Comparison of ENCODE assay signal across 8 cellular contexts in genomic region chr13:44577236-44578063, GRCh38. TPM values are rescaled to one million over a fixed set of nuclear protein-coding genes. Genes with fewer than 3 reads are reported as not detected.
DNase-seq lines count a peak whose midpoint lies in the region; ATAC-seq and TF ChIP-seq lines count a peak whose summit lies in the region.

No MANE protein-coding gene starts in this region.

- DNase-seq in DMS53 (lab: John Stamatoyannopoulos, UW) (peak; percentile 96), KG1 (lab: John Stamatoyannopoulos, UW) (peak; percentile 87), esophagus squamous epithelium (lab: John Stamatoyannopoulos, UW) (peak; percentile 68), myocyte (ENCODE audit: low read depth) (peak; percentile 95)
- DNase-seq in activated T-cell treated with anti-CD3 and anti-CD28 coated beads, Interleukin-2, amount 50 U/mL, for 72 hours, result peak; percentile 94 to 95
- DNase-seq in stimulated activated CD8-positive, alpha-beta memory T cell treated with anti-CD3 and anti-CD28 coated beads, Interleukin-7, amount 100 ng/mL, for 4 hours (ENCODE audit: low read depth in 2 of 2), result peak; percentile 91 to 97

- WGBS in esophagus squamous epithelium, 2 donors, result 0 to 2% methylated on average over 10 to 22 of the region's 94 CpGs

- peaks cover 0 to 4% of the 10 kb centered on the region in 2 donors for H3K36me3 Mint-ChIP-seq in activated T-cell treated with anti-CD3 and anti-CD28 coated beads, Interleukin-2, amount 50 U/mL, for 72 hours (ENCODE audit: insufficient read depth in 2 of 2)

- H3K4me3 ChIP-seq in esophagus squamous epithelium, result peak overlapping the region; percentile 75 to 97 (median 94)

- peak in 2 of 4 donors; percentile 71 to 79 for TF ChIP-seq POLR2A in esophagus squamous epithelium (IDR thresholded peaks at IDR 0.05)

- H3K27me3 Mint-ChIP-seq in activated T-cell treated with anti-CD3 and anti-CD28 coated beads, Interleukin-2, amount 50 U/mL, for 72 hours (ENCODE audit: low read depth), result peaks cover 13% of the 10 kb centered on the region

- peak; percentile 62 for ATAC-seq in GM21723 (IDR thresholded peaks at IDR 0.05; ENCODE audit: unreplicated experiment)
- peak; percentile 68 to 73 for ATAC-seq in activated T-cell treated with anti-CD3 and anti-CD28 coated beads, Interleukin-2, amount 50 U/mL, for 72 hours (replicated peaks in 1 of 2)

- H3K4me1 ChIP-seq in esophagus squamous epithelium, result peaks cover 19 to 46% (median 27%) of the 10 kb centered on the region in 3 donors

- H3K9me3 Mint-ChIP-seq in activated T-cell treated with anti-CD3 and anti-CD28 coated beads, Interleukin-2, amount 50 U/mL, for 72 hours, result no peaks in the 10 kb centered on the region

- peak overlapping the region; percentile 93 for H3K27ac Mint-ChIP-seq in activated T-cell treated with anti-CD3 and anti-CD28 coated beads, Interleukin-2, amount 50 U/mL, for 72 hours

- no peaks in the 10 kb centered on the region for H3K36me3 ChIP-seq in esophagus squamous epithelium

- peak in 2 of 6 experiments; percentile 5 to 19 for TF ChIP-seq CTCF in esophagus squamous epithelium (IDR thresholded peaks at IDR 0.05)

- intact Hi-C loops in esophagus squamous epithelium (cut with DNase I), result loop anchor here (10.0 kb wide), 1 partner anchor 387 kb away; no protein-coding TSS in a partner anchor

- H3K9me3 ChIP-seq in esophagus squamous epithelium, result no peaks in the 10 kb centered on the region

- peak overlapping the region; percentile 93 to 96 for H3K4me3 Mint-ChIP-seq in activated T-cell treated with anti-CD3 and anti-CD28 coated beads, Interleukin-2, amount 50 U/mL, for 72 hours

- no peaks in the 10 kb centered on the region for H3K27me3 ChIP-seq in esophagus squamous epithelium

- H3K27ac ChIP-seq in esophagus squamous epithelium, result peak overlapping the region; percentile 93 to 99 (median 97)

- peaks cover 41% of the 10 kb centered on the region for H3K4me1 Mint-ChIP-seq in activated T-cell treated with anti-CD3 and anti-CD28 coated beads, Interleukin-2, amount 50 U/mL, for 72 hours (ENCODE audit: low read depth)

TF ChIP-seq in PFSK-1, 5 proteins besides CTCF, POLR2A, EP300 and RAD21:
- TF ChIP-seq TAF1 (IDR thresholded peaks at IDR 0.05; ENCODE audit: borderline replicate concordance, insufficient read depth, low read length), result no peak; the same call in 1 of the 2 replicates
- TF ChIP-seq POLR2AphosphoS5 (IDR thresholded peaks at IDR 0.05; ENCODE audit: low read depth, low read length), result 0 out of 2 replicates have a peak, but pooled peaks have one; percentile 38
- TF ChIP-seq SIN3A (IDR thresholded peaks at IDR 0.05; ENCODE audit: borderline replicate concordance, insufficient read depth, low read length), result no peak

RNA-seq across cellular contexts. Expression of gene TSC22D1, which starts 1.3 kb away (rescaled TPM):
- polyA plus RNA-seq in PFSK-1 (2012; ENCODE audit: insufficient read length, low read depth), result 12.6 TPM
- total RNA-seq in activated T-cell treated with anti-CD3 and anti-CD28 coated beads, Interleukin-2, amount 50 U/mL, for 72 hours, result 10 to 100 TPM; 11.8 to 20.3 TPM
- total RNA-seq in esophagus squamous epithelium (100 to 1,000 TPM in 1 of 4 donors, 10 to 100 TPM in 3; 18.8 to 103 (median 35.1) TPM), myocyte (48.7 and 67.7 TPM in 2 replicates)
- 48.0 TPM for polyA plus RNA-seq in myocyte (2012)

Comparison
In these comparisons a context has a peak if more than half of its experiments do, and no peak if none do; other contexts are left out.
1. Peak in every context shown above with its lines: DNase-seq, ATAC-seq, H3K4me3 ChIP-seq and H3K27ac ChIP-seq.